8 cellular contexts compared by ENCODE assay signal in genomic region chr14:34713681-34714319, GRCh38. TPM values are rescaled to one million over a fixed set of nuclear protein-coding genes. Genes with fewer than 3 reads are reported as not detected.
DNase-seq lines count a peak whose midpoint lies in the region; ATAC-seq and TF ChIP-seq lines count a peak whose summit lies in the region.

No MANE protein-coding gene starts in this region.

- H2BK15ac ChIP-seq in mesenchymal stem cell (ENCODE audit: low read depth, poor library complexity, severe bottlenecking) = no peak overlapping the region

- peaks cover 5% of the 10 kb centered on the region; the same call in 1 of the 2 replicates for H3K4me1 ChIP-seq in HUES6 (ENCODE audit: control insufficient read depth, insufficient read depth, low read length)
- no peaks in the 10 kb centered on the region for H3K4me1 ChIP-seq in mesenchymal stem cell (ENCODE audit: control insufficient read depth, insufficient read depth, low read depth, low read length)

- peak overlapping the region in 1 of 2 experiments; percentile 92 for H3K14ac ChIP-seq in mesenchymal stem cell (ENCODE audit: low read length in 2 of 2)

- H3K4me1 Mint-ChIP-seq in effector memory CD8-positive, alpha-beta T cell (ENCODE audit: low read depth in 2 of 2) = peaks cover 7 to 12% of the 10 kb centered on the region in 2 donors
- H3K4me1 Mint-ChIP-seq in stimulated activated memory B cell treated with anti-CD40 and anti-IgM and Interleukin-4, amounts not matched to agents 10 μg/mL and 1 μg/mL and 100 μg/mL, for 72 hours = peaks cover 20% of the 10 kb centered on the region

- no peaks in the 10 kb centered on the region for H3K9me3 Mint-ChIP-seq in effector memory CD8-positive, alpha-beta T cell
- H3K9me3 Mint-ChIP-seq in stimulated activated memory B cell treated with anti-CD40 and anti-IgM and Interleukin-4, amounts not matched to agents 10 μg/mL and 1 μg/mL and 100 μg/mL, for 72 hours = no peaks in the 10 kb centered on the region

- H3K4me3 ChIP-seq in HUES6 (ENCODE audit: low read depth, low read length) = peak overlapping the region; percentile 97
- peak overlapping the region; percentile 81 for H3K4me3 ChIP-seq in WI38 (ENCODE audit: low read depth, low read length)
- H3K4me3 ChIP-seq in mesenchymal stem cell (ENCODE audit: insufficient read depth in 1 of 2, low read depth in 1 of 2, low read length in 2 of 2) = peak overlapping the region; percentile 84 to 88

- H3K18ac ChIP-seq in mesenchymal stem cell (ENCODE audit: low read depth in 1 of 2, low read length in 2 of 2) = peak overlapping the region; percentile 79 to 99

- no peak for TF ChIP-seq CTCF in WI38 (IDR thresholded peaks at IDR 0.05; ENCODE audit: low read depth, low read length)

- H4K91ac ChIP-seq in mesenchymal stem cell (ENCODE audit: low read length) = no peak overlapping the region

- H3K9me3 ChIP-seq in HUES6 (ENCODE audit: control insufficient read depth, insufficient read depth, low read depth, low read length) (no peaks in the 10 kb centered on the region), mesenchymal stem cell (ENCODE audit: control insufficient read depth, low read length) (no peaks in the 10 kb centered on the region)

- peak; percentile 8 for ATAC-seq in GM18868 (IDR thresholded peaks at IDR 0.05; ENCODE audit: unreplicated experiment)
- ATAC-seq in effector memory CD8-positive, alpha-beta T cell (replicated peaks) = peak; percentile 5
- peak; percentile 32 for ATAC-seq in stimulated activated memory B cell treated with anti-CD40 and anti-IgM and Interleukin-4, amounts not matched to agents 10 μg/mL and 1 μg/mL and 100 μg/mL, for 72 hours

- peak; percentile 65 for DNase-seq in AG08396 (ENCODE audit: low spot score)
- DNase-seq in effector memory CD8-positive, alpha-beta T cell = peak in 1 of 3 experiments; percentile 12
- peak; percentile 85 for DNase-seq in mesenchymal stem cell
- DNase-seq in cortex of kidney (lab: John Stamatoyannopoulos, UW) = no peak

- peaks cover 9% of the 10 kb centered on the region for H3K27me3 ChIP-seq in HUES6 (ENCODE audit: control insufficient read depth, insufficient read depth, low read length)
- no peaks in the 10 kb centered on the region for H3K27me3 ChIP-seq in mesenchymal stem cell (ENCODE audit: control insufficient read depth in 1 of 2, insufficient read depth in 1 of 2, low read length in 2 of 2)

- H2BK5ac ChIP-seq in mesenchymal stem cell (ENCODE audit: low read depth, low read length, poor library complexity, severe bottlenecking) = no peak overlapping the region

- H3K36me3 ChIP-seq in HUES6 (ENCODE audit: control insufficient read depth, insufficient read depth, low read length) = peaks cover 16% of the 10 kb centered on the region
- peaks cover 3 to 28% of the 10 kb centered on the region in 2 experiments for H3K36me3 ChIP-seq in mesenchymal stem cell (ENCODE audit: control insufficient read depth in 1 of 2, insufficient read depth in 2 of 2, low read depth in 1 of 2, low read length in 2 of 2)

- no peak overlapping the region for H2AK5ac ChIP-seq in mesenchymal stem cell (ENCODE audit: low read length, severe bottlenecking)

- peak overlapping the region in 1 of 2 experiments; percentile 95 for H3K4ac ChIP-seq in mesenchymal stem cell (ENCODE audit: low read depth in 1 of 2, low read length in 2 of 2)

- H3K4me3 Mint-ChIP-seq in effector memory CD8-positive, alpha-beta T cell = peak overlapping the region; percentile 81 to 85
- H3K4me3 Mint-ChIP-seq in stimulated activated memory B cell treated with anti-CD40 and anti-IgM and Interleukin-4, amounts not matched to agents 10 μg/mL and 1 μg/mL and 100 μg/mL, for 72 hours = peak overlapping the region; percentile 85

- H3K23ac ChIP-seq in mesenchymal stem cell (ENCODE audit: low read length in 2 of 2) = no peak overlapping the region

- WGBS in mesenchymal stem cell = 0% methylated on average over 22 of the region's 33 CpGs

- H3K4me2 ChIP-seq in mesenchymal stem cell (ENCODE audit: low read length, poor library complexity, severe bottlenecking) = peak overlapping the region; percentile 78

- no peaks in the 10 kb centered on the region for H3K79me1 ChIP-seq in mesenchymal stem cell (replicated peaks; ENCODE audit: low read length, poor library complexity, severe bottlenecking)

- no peak overlapping the region for H2AFZ ChIP-seq in mesenchymal stem cell (ENCODE audit: low read depth, low read length)

- H3K27me3 Mint-ChIP-seq in effector memory CD8-positive, alpha-beta T cell = no peaks in the 10 kb centered on the region
- H3K27me3 Mint-ChIP-seq in stimulated activated memory B cell treated with anti-CD40 and anti-IgM and Interleukin-4, amounts not matched to agents 10 μg/mL and 1 μg/mL and 100 μg/mL, for 72 hours = no peaks in the 10 kb centered on the region

- H3K36me3 Mint-ChIP-seq in effector memory CD8-positive, alpha-beta T cell (ENCODE audit: insufficient read depth) = peaks cover 6% of the 10 kb centered on the region
- peaks cover 8% of the 10 kb centered on the region for H3K36me3 Mint-ChIP-seq in stimulated activated memory B cell treated with anti-CD40 and anti-IgM and Interleukin-4, amounts not matched to agents 10 μg/mL and 1 μg/mL and 100 μg/mL, for 72 hours

- H3K9ac ChIP-seq in HUES6 (ENCODE audit: low read length) = peak overlapping the region; percentile 93
- H3K9ac ChIP-seq in mesenchymal stem cell (ENCODE audit: low read length) = peak overlapping the region; percentile 98

- H3K27ac Mint-ChIP-seq in effector memory CD8-positive, alpha-beta T cell = peak overlapping the region; percentile 81 to 83
- H3K27ac Mint-ChIP-seq in stimulated activated memory B cell treated with anti-CD40 and anti-IgM and Interleukin-4, amounts not matched to agents 10 μg/mL and 1 μg/mL and 100 μg/mL, for 72 hours = peak overlapping the region; percentile 91

- H2BK120ac ChIP-seq in mesenchymal stem cell (ENCODE audit: low read depth, low read length) = peak overlapping the region; percentile 97

- no peak overlapping the region for H4K8ac ChIP-seq in mesenchymal stem cell (ENCODE audit: low read length)

- H3K27ac ChIP-seq in HUES6 (ENCODE audit: low read depth, low read length) (peak overlapping the region; percentile 93; the same call in 1 of the 2 replicates), mesenchymal stem cell (ENCODE audit: low read length, poor library complexity, severe bottlenecking) (peak overlapping the region; percentile 89)

- H2BK12ac ChIP-seq in mesenchymal stem cell (ENCODE audit: low read length in 2 of 2) = no peak overlapping the region

RNA-seq across cellular contexts. Expression of gene CFL2, which starts 0.6 kb away (rescaled TPM):
- 111 TPM for polyA plus RNA-seq in mesenchymal stem cell (2013, experiment 1 of 2)
- polyA plus RNA-seq in mesenchymal stem cell (2013, experiment 2 of 2) = 121 TPM
